ENCODE assay signal across 10 cellular contexts in genomic region chr13:33311040-33311439, GRCh38. TPM values are rescaled to one million over a fixed set of nuclear protein-coding genes. Genes with fewer than 3 reads are reported as not detected.
"Had no signal": no experiment of that assay in that cellular context is flagged by ENCODE, and none has a peak within 500 bp of the region (broad histone marks: within the 10 kb centered on the region; RNA-seq: fewer than 3 reads in every experiment).

No MANE protein-coding gene starts in this region.

- FAIRE-seq: H1, H54, HTR-8/SVneo had no signal

- H3K27ac ChIP-seq: KMS-11 had no signal

- H3K4me3 ChIP-seq: GM23338 had no signal

- H3K4me2 ChIP-seq: GM23338, KMS-11 had no signal

- ATAC-seq: GM23338 had no signal

- H3K9ac ChIP-seq: KMS-11 had no signal

- H3K27ac Mint-ChIP-seq: GM23338, H9, HFFc6, IgD-negative memory B cell had no signal

- H3K4me3 Mint-ChIP-seq: GM23338, H9, HFFc6, IgD-negative memory B cell had no signal

- H3K36me3 Mint-ChIP-seq: IgD-negative memory B cell had no signal

- DNase-seq: H9, HCEC 1CT, HFFc6, KBM-7 had no signal

- H3K4me1 Mint-ChIP-seq: H9 had no signal

- H2AFZ ChIP-seq: GM23338 had no signal

RNA-seq across cellular contexts. Expression of gene STARD13, which starts 25.5 kb away (rescaled TPM):
- polyA plus RNA-seq: IgD-negative memory B cell had no signal
